Comparison of ENCODE assay signal across 23 cellular contexts in the genomic region with DNA sequence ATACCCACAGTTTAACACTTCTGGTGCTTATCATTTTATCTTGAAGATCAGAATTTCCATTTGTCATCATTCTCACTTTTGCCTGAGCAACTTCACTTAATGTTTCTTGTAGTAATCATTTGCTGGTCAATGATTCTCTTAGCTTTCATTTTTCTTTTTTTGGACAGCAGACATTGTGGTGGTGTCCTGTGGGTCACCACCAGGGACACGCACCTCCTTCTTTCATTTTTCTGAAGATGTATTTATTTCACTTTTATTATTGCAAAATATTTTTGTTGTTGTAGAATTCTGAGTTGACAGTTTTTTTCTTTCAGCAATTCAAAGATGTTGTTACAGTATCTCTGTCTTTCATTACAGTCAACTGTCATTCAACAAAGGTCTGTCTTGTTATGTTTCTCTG.
"Had no signal": no experiment of that assay in that cellular context is flagged by ENCODE, and none has a peak within 500 bp of the region (broad histone marks: within the 10 kb centered on the region; RNA-seq: fewer than 3 reads in every experiment).

No MANE protein-coding gene starts in this region.

- H3K4me1 ChIP-seq: SJSA1 had no signal

- H3K36me3 Mint-ChIP-seq: IgD-negative memory B cell had no signal

- FAIRE-seq: HTR-8/SVneo, K562, RCC 7860 had no signal

- ATAC-seq: K562 had no signal

- H3K4me1 Mint-ChIP-seq: IgD-negative memory B cell had no signal

- H3K4me2 ChIP-seq: KMS-11 had no signal

- H3K9me3 ChIP-seq: SJSA1 had no signal

- H3K4me3 ChIP-seq: K562, SJSA1, SK-N-MC had no signal

- H3K36me3 ChIP-seq: SJSA1 had no signal

- DNase-seq: MV-4-11, NCI-H1048, NCI-H1105, NCI-H1417, NCI-H1436 treated with DMSO at 0.1 percent for 48 hours, NCI-H1694, NCI-H187 treated with DMSO at 0.1 percent for 48 hours, NCI-H2029 treated with DMSO at 0.1 percent for 48 hours, NCI-H2227 treated with DMSO at 0.1 percent for 48 hours, NCI-H524, NCI-H69, NCI-H774, Right ventricle myocardium superior, RPMI8226, SIG-M5 had no signal

- H3K27ac Mint-ChIP-seq: IgD-negative memory B cell had no signal

- H3K9ac ChIP-seq: KMS-11 had no signal

- H3K27ac ChIP-seq: HL-60, KMS-11, SJSA1, SK-N-MC had no signal
